In the genomic region with DNA sequence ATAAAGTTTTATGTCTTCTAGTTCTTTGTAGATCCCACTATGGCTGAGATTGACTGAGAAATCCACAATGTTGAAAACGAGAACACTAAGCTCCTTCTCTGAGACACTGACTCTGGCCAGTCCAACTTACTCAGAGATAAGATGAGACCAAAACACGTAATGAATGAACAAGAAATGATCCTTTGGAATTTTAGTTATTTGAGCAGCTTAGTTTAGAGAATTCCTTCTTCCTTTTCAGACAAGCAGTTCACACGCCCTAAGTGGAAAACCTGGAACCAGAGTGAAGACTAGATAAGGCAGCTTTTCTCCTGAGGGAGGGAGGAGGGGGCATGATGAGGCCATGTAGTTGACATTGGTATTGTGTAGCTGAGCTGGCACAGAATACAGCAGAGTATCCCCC, we compare ENCODE assay signal across 21 cellular contexts.
"Had no signal": no experiment of that assay in that cellular context is flagged by ENCODE, and none has a peak within 500 bp of the region (broad histone marks: within the 10 kb centered on the region; RNA-seq: fewer than 3 reads in every experiment).

No MANE protein-coding gene starts in this region.

- ATAC-seq: foreskin keratinocyte; left ventricle myocardium superior; natural killer cell; stimulated activated naive CD8-positive, alpha-beta T cell treated with anti-CD3 and anti-CD28 coated beads, Interleukin-15, Interleukin-2, amounts not matched to agents 100 U/mL and 50 U/mL, for 24 hours had no signal

- H3K4me1 Mint-ChIP-seq: natural killer cell had no signal

- H3K4me3 ChIP-seq: tibial artery had no signal

- H3K36me3 ChIP-seq: tibial artery, WERI-Rb-1 had no signal

- H3K4me3 Mint-ChIP-seq: activated naive CD4-positive, alpha-beta T cell treated with anti-CD3 and anti-CD28 coated beads for 36 hours; brain; dendritic cell treated with granulocyte-macrophage colony-stimulating factor and Interleukin-4, amounts not matched to agents 40 ng/mL and 50 ng/mL, for 4 days; natural killer cell had no signal

- H3K9me3 ChIP-seq: tibial artery had no signal

- H3K9me3 Mint-ChIP-seq: activated naive CD4-positive, alpha-beta T cell treated with anti-CD3 and anti-CD28 coated beads for 36 hours; brain; dendritic cell treated with granulocyte-macrophage colony-stimulating factor and Interleukin-4, amounts not matched to agents 40 ng/mL and 50 ng/mL, for 4 days had no signal

- H3K4me1 ChIP-seq: foreskin keratinocyte, tibial artery had no signal

- H3K27me3 Mint-ChIP-seq: dendritic cell treated with granulocyte-macrophage colony-stimulating factor and Interleukin-4, amounts not matched to agents 40 ng/mL and 50 ng/mL, for 4 days; progenitor cell of endocrine pancreas had no signal

- DNase-seq: activated CD4-positive, alpha-beta T cell treated with anti-CD3 and anti-CD28 coated beads for 1 hour; activated CD4-positive, alpha-beta T cell treated with anti-CD3 and anti-CD28 coated beads, Interleukin-2, amount 50 U/mL, for 48 hours; activated effector memory CD4-positive, alpha-beta T cell treated with Interleukin-2 at 50 U/mL for 16 hours; activated naive CD4-positive, alpha-beta T cell treated with anti-CD3 and anti-CD28 coated beads for 36 hours; activated T-cell treated with anti-CD3 and anti-CD28 coated beads, Interleukin-2, amount 50 U/mL, for 48 hours; caudate nucleus; effector CD4-positive, alpha-beta T cell; erythroblast; foreskin keratinocyte; left ventricle myocardium superior; mesenchymal stem cell; natural killer cell; stimulated activated CD4-positive, alpha-beta T cell treated with anti-CD3 and anti-CD28 coated beads, Interleukin-12 subunit alpha, Interleukin-12 subunit beta, amount 100 ng/mL, for 4 hours; stimulated activated CD4-positive, alpha-beta T cell treated with anti-CD3 and anti-CD28 coated beads, Interleukin-4, amount 100 ng/mL, for 4 hours; stimulated activated naive CD8-positive, alpha-beta T cell treated with anti-CD3 and anti-CD28 coated beads, Interleukin-15, Interleukin-2, amounts not matched to agents 100 U/mL and 50 U/mL, for 24 hours; T-helper 1 cell; tibial artery; WERI-Rb-1 had no signal

- H3K27me3 ChIP-seq: foreskin keratinocyte, tibial artery had no signal

- H3K36me3 Mint-ChIP-seq: brain, natural killer cell had no signal

- H3K27ac Mint-ChIP-seq: activated naive CD4-positive, alpha-beta T cell treated with anti-CD3 and anti-CD28 coated beads for 36 hours; brain; dendritic cell treated with granulocyte-macrophage colony-stimulating factor and Interleukin-4, amounts not matched to agents 40 ng/mL and 50 ng/mL, for 4 days; natural killer cell; progenitor cell of endocrine pancreas had no signal
